9 cellular contexts compared by ENCODE assay signal in the genomic region with DNA sequence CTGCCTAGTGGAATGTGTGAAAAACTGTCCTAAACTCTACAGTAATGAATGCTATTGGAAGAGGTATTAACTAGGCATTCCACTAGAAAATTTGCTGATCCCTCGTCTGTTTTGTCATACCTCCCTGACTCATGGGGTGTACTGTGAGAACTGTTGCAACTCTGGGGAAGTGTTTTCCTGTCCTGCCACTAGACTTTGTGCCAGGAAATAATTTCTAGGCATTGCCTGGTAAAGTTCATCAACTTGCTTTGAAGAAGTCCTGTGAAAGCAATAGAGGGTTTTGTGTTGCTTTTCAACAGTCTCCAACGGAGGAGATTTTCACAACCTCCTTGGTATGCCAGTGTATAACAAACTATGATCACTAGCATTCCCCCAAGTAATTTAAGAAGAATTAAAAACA.
DNase-seq lines count a peak whose midpoint lies in the region; ATAC-seq and TF ChIP-seq lines count a peak whose summit lies in the region.
"Had no signal": no experiment of that assay in that cellular context is flagged by ENCODE, and none has a peak within 500 bp of the region (broad histone marks: within the 10 kb centered on the region; RNA-seq: fewer than 3 reads in every experiment).

No MANE protein-coding gene starts in this region.

- peaks cover 39% of the 10 kb centered on the region for H3K4me1 Mint-ChIP-seq in Calu3 (ENCODE audit: low read depth, unreplicated experiment)
- H3K4me1 Mint-ChIP-seq in activated CD4-positive, alpha-beta memory T cell treated with anti-CD3 and anti-CD28 coated beads for 36 hours (ENCODE audit: low read depth): no peaks in the 10 kb centered on the region

- DNase-seq in Calu3 (no peak), adrenal gland (peak in 4 of 7 donors; percentile 31 to 60 (median 37)), foreskin fibroblast (peak; percentile 71 to 87), psoas muscle (no peak), COLO668 (lab: John Stamatoyannopoulos, UW; ENCODE audit: unreplicated experiment) (no peak), stomach (no peak)
- DNase-seq in activated CD4-positive, alpha-beta memory T cell treated with anti-CD3 and anti-CD28 coated beads for 36 hours: no peak
- DNase-seq: cortex of kidney had no signal

- H3K9me3 ChIP-seq in adrenal gland (replicated peaks in 1 of 3) (no peaks in the 10 kb centered on the region), psoas muscle (peaks cover 6% of the 10 kb centered on the region), stomach (no peaks in the 10 kb centered on the region)

- TF ChIP-seq CTCF in Calu3 (IDR thresholded peaks at IDR 0.05; ENCODE audit: unreplicated experiment) (no peak), adrenal gland (IDR thresholded peaks at IDR 0.05) (no peak), foreskin fibroblast (IDR thresholded peaks at IDR 0.05; ENCODE audit: low read depth, low read length) (no peak), psoas muscle (IDR thresholded peaks at IDR 0.05) (no peak), stomach (IDR thresholded peaks at IDR 0.05) (no peak)

- no peak overlapping the region for H3K4me3 ChIP-seq in adrenal gland
- no peak overlapping the region for H3K4me3 ChIP-seq in foreskin fibroblast (ENCODE audit: low read depth in 1 of 2, low read length in 2 of 2)
- no peak overlapping the region for H3K4me3 ChIP-seq in psoas muscle
- no peak overlapping the region for H3K4me3 ChIP-seq in stomach

- H3K36me3 ChIP-seq in adrenal gland (replicated peaks in 1 of 2) (no peaks in the 10 kb centered on the region), psoas muscle (ENCODE audit: insufficient read depth in 1 of 2, low read depth in 1 of 2) (no peaks in the 10 kb centered on the region), stomach (no peaks in the 10 kb centered on the region)

- ATAC-seq in psoas muscle (peak in 2 of 4 donors; percentile 44 to 60), GM21723 (IDR thresholded peaks at IDR 0.05; ENCODE audit: unreplicated experiment) (no peak)

- H3K4me3 Mint-ChIP-seq in Calu3 (ENCODE audit: low read depth, unreplicated experiment): no peak overlapping the region
- H3K4me3 Mint-ChIP-seq in activated CD4-positive, alpha-beta memory T cell treated with anti-CD3 and anti-CD28 coated beads for 36 hours: no peak overlapping the region

- H3K27ac ChIP-seq in adrenal gland (peak overlapping the region in 1 of 5 donors; percentile 18), psoas muscle (peak overlapping the region; percentile 44), stomach (peak overlapping the region in 2 of 5 donors; percentile 3 to 46)

- no peaks in the 10 kb centered on the region for H3K36me3 Mint-ChIP-seq in Calu3 (ENCODE audit: insufficient read depth, unreplicated experiment)
- no peaks in the 10 kb centered on the region for H3K36me3 Mint-ChIP-seq in activated CD4-positive, alpha-beta memory T cell treated with anti-CD3 and anti-CD28 coated beads for 36 hours

- POLR2A ChIA-PET in activated CD4-positive, alpha-beta memory T cell treated with anti-CD3 and anti-CD28 coated beads for 36 hours (lab: Charles Lee): no interaction called here

- CTCF ChIA-PET in Calu3 (lab: Charles Lee): interaction anchor here (0.6 to 1.2 kb wide), 6 partner anchors 21 to 225 kb away, joined by 3 to 15 read pairs (median 4); no protein-coding TSS in a partner anchor
- CTCF ChIA-PET in activated CD4-positive, alpha-beta memory T cell treated with anti-CD3 and anti-CD28 coated beads for 36 hours (lab: Charles Lee): interaction anchor here (1.6 kb wide), 1 partner anchor 216 kb away, joined by 3 read pairs; no protein-coding TSS in a partner anchor

- peaks cover 2% of the 10 kb centered on the region for H3K9me3 Mint-ChIP-seq in Calu3 (ENCODE audit: low read depth, unreplicated experiment)
- H3K9me3 Mint-ChIP-seq in activated CD4-positive, alpha-beta memory T cell treated with anti-CD3 and anti-CD28 coated beads for 36 hours: peaks cover 1% of the 10 kb centered on the region

- no peaks in the 10 kb centered on the region for H3K27me3 Mint-ChIP-seq in Calu3 (ENCODE audit: unreplicated experiment)
- no peaks in the 10 kb centered on the region for H3K27me3 Mint-ChIP-seq in activated CD4-positive, alpha-beta memory T cell treated with anti-CD3 and anti-CD28 coated beads for 36 hours

- H3K27ac Mint-ChIP-seq in Calu3 (ENCODE audit: unreplicated experiment): peak overlapping the region; percentile 60
- H3K27ac Mint-ChIP-seq in activated CD4-positive, alpha-beta memory T cell treated with anti-CD3 and anti-CD28 coated beads for 36 hours: no peak overlapping the region

- no peak for TF ChIP-seq POLR2A in adrenal gland (IDR thresholded peaks at IDR 0.05)
- no peak for TF ChIP-seq POLR2A in stomach (IDR thresholded peaks at IDR 0.05)

- TF ChIP-seq EP300 in stomach (IDR thresholded peaks at IDR 0.05): no peak

- 4 to 10% (median 6%) methylated on average over 2 of the region's 2 CpGs for WGBS in adrenal gland, 4 donors
- WGBS in psoas muscle, 3 donors: 7 to 22% (median 7%) methylated on average over 2 of the region's 2 CpGs
- WGBS in stomach, 5 donors: 4 to 27% (median 24%) methylated on average over 2 of the region's 2 CpGs

- H3K27me3 ChIP-seq in adrenal gland (no peaks in the 10 kb centered on the region), psoas muscle (ENCODE audit: insufficient read depth in 3 of 3, low read length in 2 of 3) (no peaks in the 10 kb centered on the region), stomach (no peaks in the 10 kb centered on the region)

- H3K4me1 ChIP-seq in adrenal gland (replicated peaks in 1 of 2): peaks cover 0 to 14% of the 10 kb centered on the region in 2 donors
- H3K4me1 ChIP-seq in psoas muscle: peaks cover 52% of the 10 kb centered on the region
- peaks cover 0 to 26% (median 8%) of the 10 kb centered on the region in 4 donors for H3K4me1 ChIP-seq in stomach

- intact Hi-C loops in Calu3 (cut with micrococcal nuclease; ENCODE audit: unreplicated experiment): loop anchor here (1.0 to 2.0 kb wide), 4 partner anchors 86 to 534 kb away; no protein-coding TSS in a partner anchor
- intact Hi-C loops in adrenal gland (cut with DNase I): no loop called here
- intact Hi-C loops in psoas muscle (cut with DNase I): loop anchor here (2.0 to 5.0 kb wide), 5 partner anchors 212 to 958 kb away; no protein-coding TSS in a partner anchor
- intact Hi-C loops in activated CD4-positive, alpha-beta memory T cell treated with anti-CD3 and anti-CD28 coated beads for 36 hours (cut with micrococcal nuclease): loop anchor here (1.0 to 2.0 kb wide), 3 partner anchors 214 to 542 kb away; partner anchors contain the start of gene ARHGAP5
- intact Hi-C loops in stomach (cut with DNase I; ENCODE audit: low total_unique reads): no loop called here

- no TSS peak for BruUV-seq in Calu3 (replicated peaks; lab: Mats Ljungman, UMichigan)

Comparison
In these comparisons a context has a peak if more than half of its experiments do, and no peak if none do; other contexts are left out.
1. DNase-seq: peak in adrenal gland (4 of 7) and foreskin fibroblast (2 of 2); none in Calu3 (single experiment), psoas muscle (0 of 2), COLO668 (single experiment), activated CD4-positive, alpha-beta memory T cell treated with anti-CD3 and anti-CD28 coated beads for 36 hours (single experiment) and stomach (single experiment).
2. intact Hi-C loops: an anchor here in Calu3 (1.0 to 2.0 kb wide), psoas muscle (2.0 to 5.0 kb wide) and activated CD4-positive, alpha-beta memory T cell treated with anti-CD3 and anti-CD28 coated beads for 36 hours (1.0 to 2.0 kb wide); none called in adrenal gland and stomach.